ENCODE assay signal across 19 cellular contexts in the genomic region with DNA sequence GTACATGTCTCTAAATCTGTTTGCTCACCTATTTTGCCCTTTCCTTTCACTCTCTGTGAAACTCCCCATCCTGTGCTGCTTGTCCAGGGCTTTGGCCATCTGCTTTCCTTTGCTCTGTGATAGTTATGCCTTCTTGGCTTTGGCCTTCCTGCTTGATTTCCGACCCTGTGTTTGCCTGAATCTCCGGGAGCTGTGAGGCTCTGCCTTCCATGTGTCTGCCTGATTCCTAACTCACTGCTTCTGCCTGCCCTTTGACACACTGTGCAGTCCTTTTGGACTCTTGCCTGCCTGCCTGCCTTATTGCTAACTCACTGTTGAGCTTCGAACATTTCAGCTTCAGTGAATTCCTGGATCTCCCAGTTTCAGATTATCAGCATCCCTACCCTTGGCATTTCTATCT.
DNase-seq lines count a peak whose midpoint lies in the region; ATAC-seq and TF ChIP-seq lines count a peak whose summit lies in the region.
"Had no signal": no experiment of that assay in that cellular context is flagged by ENCODE, and none has a peak within 500 bp of the region (broad histone marks: within the 10 kb centered on the region; RNA-seq: fewer than 3 reads in every experiment).

No MANE protein-coding gene starts in this region.

- ATAC-seq in Right ventricle myocardium superior (ENCODE audit: poor library complexity) (peak; percentile 84), mucosa of descending colon (peak; percentile 76), GM18861 (IDR thresholded peaks at IDR 0.05; ENCODE audit: unreplicated experiment) (no peak), GM19035 (IDR thresholded peaks at IDR 0.05; ENCODE audit: unreplicated experiment) (no peak), HG03175 (IDR thresholded peaks at IDR 0.05; ENCODE audit: unreplicated experiment) (no peak)
- ATAC-seq: A549, left lung, Panc1, T-cell had no signal

- no peak overlapping the region for H3K4me3 ChIP-seq in right atrium auricular region
- H3K4me3 ChIP-seq in mucosa of descending colon: no peak overlapping the region
- H3K4me3 ChIP-seq: A549, left lung, tibial artery had no signal

- H3K27ac ChIP-seq in right atrium auricular region: no peak overlapping the region
- H3K27ac ChIP-seq: A549, left lung, tibial artery had no signal

- H3K36me3 ChIP-seq in right atrium auricular region (no peaks in the 10 kb centered on the region), mucosa of descending colon (ENCODE audit: low read depth) (no peaks in the 10 kb centered on the region)
- H3K36me3 ChIP-seq: left lung, tibial artery had no signal

- TF ChIP-seq CTCF in right atrium auricular region (IDR thresholded peaks at IDR 0.05): no peak
- no peak for TF ChIP-seq CTCF in mucosa of descending colon (IDR thresholded peaks at IDR 0.05)

- intact Hi-C loops in Right ventricle myocardium superior (cut with DNase I) (no loop called here), mucosa of descending colon (cut with DNase I, micrococcal nuclease) (no loop called here)

- H3K27me3 ChIP-seq in right atrium auricular region: no peaks in the 10 kb centered on the region
- H3K27me3 ChIP-seq: left lung, tibial artery had no signal

- H3K4me1 ChIP-seq in right atrium auricular region: no peaks in the 10 kb centered on the region
- no peaks in the 10 kb centered on the region for H3K4me1 ChIP-seq in mucosa of descending colon (ENCODE audit: low read depth)
- H3K4me1 ChIP-seq: A549, left lung, tibial artery had no signal

- DNase-seq in Right ventricle myocardium superior (peak; percentile 42), right atrium auricular region (ENCODE audit: low spot score) (no peak), fibroblast of peridontal ligament (ENCODE audit: extremely low read depth) (peak; percentile 60), mucosa of descending colon (peak in 1 of 3 donors; percentile 40), GM19238 (ENCODE audit: insufficient read length, low spot score) (no peak)
- DNase-seq: activated CD4-positive, CD25-positive, alpha-beta regulatory T cell; activated naive CD8-positive, alpha-beta T cell treated with anti-CD3 and anti-CD28 coated beads, Interleukin-2, amount 10 ng/mL, durations not matched to agents 7 days and 5 days; dermis blood vessel endothelial cell; left lung; NCI-H1417 treated with DMSO at 0.1 percent for 48 hours; NCI-H446 treated with DMSO at 0.1 percent for 48 hours; occipital lobe; T-cell; tibial artery had no signal

- H3K9me3 ChIP-seq in right atrium auricular region: no peaks in the 10 kb centered on the region
- H3K9me3 ChIP-seq in mucosa of descending colon: no peaks in the 10 kb centered on the region
- H3K9me3 ChIP-seq: A549, left lung, tibial artery had no signal

Comparison
In these comparisons a context has a peak if more than half of its experiments do, and no peak if none do; other contexts are left out.
1. DNase-seq: peak in Right ventricle myocardium superior (single experiment) and fibroblast of peridontal ligament (single experiment); none in right atrium auricular region (single experiment) and GM19238 (single experiment).
2. ATAC-seq: peak in Right ventricle myocardium superior (single experiment) and mucosa of descending colon (single experiment); none in GM18861 (single experiment), GM19035 (single experiment) and HG03175 (single experiment).